1 cellular context compared by ENCODE assay signal in the genomic region with DNA sequence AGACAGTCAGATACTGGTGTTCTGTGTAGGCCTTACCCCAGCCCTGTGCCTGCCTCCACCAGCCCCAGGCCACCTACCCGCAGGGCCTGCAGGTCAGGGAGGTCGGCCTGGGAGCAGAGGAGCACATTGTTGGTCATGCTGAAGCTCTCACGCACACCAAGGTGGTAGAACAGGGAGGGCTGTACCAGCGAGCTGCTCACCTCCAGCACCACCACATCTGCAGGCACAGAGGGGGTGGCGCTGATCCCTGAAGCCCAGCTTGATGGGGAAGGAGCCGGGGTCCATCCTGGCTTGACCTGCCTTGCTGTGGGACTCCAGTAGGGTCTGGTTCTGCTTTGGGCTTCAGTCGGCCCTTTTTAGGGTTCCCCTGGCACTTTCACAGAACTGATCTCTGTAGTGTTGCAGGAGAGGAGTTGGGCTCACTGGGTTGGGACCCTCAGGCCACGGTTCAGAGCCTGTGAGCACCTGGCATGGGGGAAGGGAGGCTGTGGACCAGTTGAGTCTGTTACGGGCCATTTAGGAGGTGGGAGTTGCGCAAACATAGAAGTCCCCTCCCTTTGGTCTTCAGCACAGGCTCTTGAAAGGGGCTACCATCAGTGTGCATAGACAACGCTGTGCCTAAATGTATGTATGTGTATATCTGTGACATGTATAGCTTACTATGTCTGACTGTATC.
TF ChIP-seq lines count a peak whose summit lies in the region.

No MANE protein-coding gene starts in this region.

TF ChIP-seq in H1, 55 proteins besides CTCF, POLR2A, EP300 and RAD21:
- TF ChIP-seq YY1 (IDR thresholded peaks at IDR 0.05; ENCODE audit: low read depth, low read length) (no peak), EGR1 (IDR thresholded peaks at IDR 0.05; ENCODE audit: borderline replicate concordance, low read depth, low read length) (no peak), CEBPB (IDR thresholded peaks at IDR 0.05; ENCODE audit: low read depth, low read length) (peak; percentile 59), CBX5 (IDR thresholded peaks at IDR 0.05; ENCODE audit: low read depth, low read length) (no peak), EZH2 (IDR thresholded peaks at IDR 0.05; ENCODE audit: low read depth, low read length, severe bottlenecking) (no peak), CTBP2 (IDR thresholded peaks at IDR 0.05; ENCODE audit: borderline replicate concordance, insufficient read depth, insufficient read length, low read length) (no peak)
